In the genomic region with DNA sequence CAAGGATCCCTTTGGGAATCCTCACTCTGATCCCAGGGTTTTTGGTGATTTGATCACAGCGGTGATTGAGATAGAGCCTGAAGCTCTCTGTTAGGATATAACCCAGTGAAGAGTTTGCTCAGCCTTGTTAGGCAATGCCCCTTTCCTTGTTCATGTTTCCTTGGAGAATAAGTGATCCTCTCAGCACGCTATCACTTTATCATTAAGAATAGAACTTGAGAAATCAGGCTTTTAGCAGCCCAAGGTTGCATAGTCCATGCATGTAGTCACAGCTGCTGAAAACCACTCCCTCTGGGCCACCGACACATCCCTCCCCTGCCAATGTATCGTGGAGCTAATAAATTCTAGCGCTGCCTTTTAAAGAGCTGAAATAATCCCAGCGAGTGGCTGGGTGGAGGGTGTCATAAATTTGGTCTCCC, we compare ENCODE assay signal across 11 cellular contexts.
A peak's percentile ranks its signal among the peaks of the same experiment; 100 is the strongest.
DNase-seq lines count a peak whose midpoint lies in the region; ATAC-seq and TF ChIP-seq lines count a peak whose summit lies in the region.
"Had no signal": no experiment of that assay in that cellular context is flagged by ENCODE, and none has a peak within 500 bp of the region (broad histone marks: within the 10 kb centered on the region; RNA-seq: fewer than 3 reads in every experiment).

No MANE protein-coding gene starts in this region.

- H3F3A ChIP-seq in neural progenitor cell (ENCODE audit: low read depth) = no peaks in the 10 kb centered on the region

- TF ChIP-seq CTCF in foreskin fibroblast (IDR thresholded peaks at IDR 0.05; ENCODE audit: low read depth, low read length) = no peak
- no peak for TF ChIP-seq CTCF in neural progenitor cell (IDR thresholded peaks at IDR 0.05)

- H3K4me3 ChIP-seq in foreskin fibroblast (ENCODE audit: low read depth in 1 of 2, low read length in 2 of 2) (no peak overlapping the region), neural progenitor cell (no peak overlapping the region)

- peaks cover 3% of the 10 kb centered on the region for H3K27me3 Mint-ChIP-seq in neural progenitor cell (ENCODE audit: insufficient read depth, low read depth)
- H3K27me3 Mint-ChIP-seq: activated CD8-positive, alpha-beta T cell treated with anti-CD3 and anti-CD28 coated beads for 36 hours had no signal

- no peaks in the 10 kb centered on the region for H3K9me3 Mint-ChIP-seq in neural progenitor cell
- H3K9me3 Mint-ChIP-seq: activated CD8-positive, alpha-beta T cell treated with anti-CD3 and anti-CD28 coated beads for 36 hours had no signal

- DNase-seq in ACHN (peak; percentile 89), NCI-H69 (lab: John Stamatoyannopoulos, UW) (peak; percentile 48), foreskin fibroblast (peak; percentile 69 to 79), neural progenitor cell (ENCODE audit: low spot score) (no peak), germinal center (ENCODE audit: low spot score) (no peak)
- no peak for DNase-seq in stimulated activated CD4-positive, alpha-beta T cell treated with anti-CD3 and anti-CD28 coated beads, Interleukin-4, amount 100 ng/mL, for 1 hour
- no peak for DNase-seq in central memory CD4-positive, alpha-beta T cell
- DNase-seq: activated CD8-positive, alpha-beta T cell treated with anti-CD3 and anti-CD28 coated beads for 36 hours; NCI-H226 had no signal

- peak overlapping the region; percentile 80 for H2AFZ ChIP-seq in neural progenitor cell (replicated peaks)

- peak overlapping the region; percentile 46 for H3K4me2 ChIP-seq in neural progenitor cell

- H4K20me1 ChIP-seq in neural progenitor cell (ENCODE audit: low read depth) = no peaks in the 10 kb centered on the region

- H3K9ac ChIP-seq in neural progenitor cell = no peak overlapping the region

- H3K27me3 ChIP-seq in neural progenitor cell = no peaks in the 10 kb centered on the region

- H3K27ac Mint-ChIP-seq in neural progenitor cell = peak overlapping the region; percentile 97
- H3K27ac Mint-ChIP-seq: activated CD8-positive, alpha-beta T cell treated with anti-CD3 and anti-CD28 coated beads for 36 hours; B cell had no signal

- no peaks in the 10 kb centered on the region for H3K36me3 ChIP-seq in neural progenitor cell

- peak overlapping the region; percentile 76 for H3K4me3 Mint-ChIP-seq in neural progenitor cell
- H3K4me3 Mint-ChIP-seq: activated CD8-positive, alpha-beta T cell treated with anti-CD3 and anti-CD28 coated beads for 36 hours; B cell had no signal

- no peaks in the 10 kb centered on the region for H3K36me3 Mint-ChIP-seq in neural progenitor cell

- no peak overlapping the region for H3K27ac ChIP-seq in neural progenitor cell

- in situ Hi-C loops in ACHN (cut with HindIII; ENCODE audit: low pct_ligation_motif_present, low pct_unique_long_range_greater_than_20kb, low sequenced_read_pairs) = no loop called here

- H3K79me2 ChIP-seq in neural progenitor cell (ENCODE audit: low read depth) = no peaks in the 10 kb centered on the region

- H3K4me1 Mint-ChIP-seq in neural progenitor cell = peaks cover 38% of the 10 kb centered on the region

- H3K9me3 ChIP-seq in neural progenitor cell (ENCODE audit: low read depth) = no peaks in the 10 kb centered on the region

- peaks cover 16% of the 10 kb centered on the region for H3K4me1 ChIP-seq in neural progenitor cell

- ATAC-seq in GM21717 (IDR thresholded peaks at IDR 0.05; ENCODE audit: unreplicated experiment) = no peak
- ATAC-seq: activated CD8-positive, alpha-beta T cell treated with anti-CD3 and anti-CD28 coated beads for 36 hours had no signal

Comparison
In these comparisons a context has a peak if more than half of its experiments do, and no peak if none do; other contexts are left out.
1. DNase-seq: peak in ACHN (single experiment), NCI-H69 (single experiment) and foreskin fibroblast (2 of 2); none in neural progenitor cell (single experiment), germinal center (single experiment), stimulated activated CD4-positive, alpha-beta T cell treated with anti-CD3 and anti-CD28 coated beads, Interleukin-4, amount 100 ng/mL, for 1 hour (single experiment) and central memory CD4-positive, alpha-beta T cell (single experiment).